In the genomic region with DNA sequence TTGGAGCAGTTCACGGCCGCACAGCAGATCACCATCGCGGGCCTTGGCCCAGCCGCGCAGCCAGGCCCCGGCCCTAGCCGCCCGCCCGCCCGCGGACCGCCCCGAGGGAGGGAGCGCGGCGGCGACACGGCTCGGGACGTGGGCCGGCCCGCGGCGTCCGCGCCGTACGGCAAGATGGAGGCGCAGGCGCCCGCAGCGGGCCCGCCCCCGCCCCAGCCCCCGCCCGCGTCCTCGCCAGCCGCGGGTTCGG, we compare ENCODE assay signal across 8 cellular contexts. TPM values are rescaled to one million over a fixed set of nuclear protein-coding genes. Genes with fewer than 3 reads are reported as not detected.
DNase-seq lines count a peak whose midpoint lies in the region; ATAC-seq, FAIRE-seq and TF ChIP-seq lines count a peak whose summit lies in the region.

A gene with protein sequence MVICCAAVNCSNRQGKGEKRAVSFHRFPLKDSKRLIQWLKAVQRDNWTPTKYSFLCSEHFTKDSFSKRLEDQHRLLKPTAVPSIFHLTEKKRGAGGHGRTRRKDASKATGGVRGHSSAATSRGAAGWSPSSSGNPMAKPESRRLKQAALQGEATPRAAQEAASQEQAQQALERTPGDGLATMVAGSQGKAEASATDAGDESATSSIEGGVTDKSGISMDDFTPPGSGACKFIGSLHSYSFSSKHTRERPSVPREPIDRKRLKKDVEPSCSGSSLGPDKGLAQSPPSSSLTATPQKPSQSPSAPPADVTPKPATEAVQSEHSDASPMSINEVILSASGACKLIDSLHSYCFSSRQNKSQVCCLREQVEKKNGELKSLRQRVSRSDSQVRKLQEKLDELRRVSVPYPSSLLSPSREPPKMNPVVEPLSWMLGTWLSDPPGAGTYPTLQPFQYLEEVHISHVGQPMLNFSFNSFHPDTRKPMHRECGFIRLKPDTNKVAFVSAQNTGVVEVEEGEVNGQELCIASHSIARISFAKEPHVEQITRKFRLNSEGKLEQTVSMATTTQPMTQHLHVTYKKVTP (minus strand): TSS at position 176 of the 250 bp plus-strand sequence. CDS start 141 bp downstream, at position 35.

- H3K9me3 Mint-ChIP-seq in immature natural killer cell: no peaks in the 10 kb centered on the region

- H3K36me3 ChIP-seq in Panc1 (ENCODE audit: control insufficient read depth, insufficient read depth, low read length) (peaks cover 3% of the 10 kb centered on the region; the same call in 1 of the 2 replicates), body of pancreas (replicated peaks in 1 of 2; ENCODE audit: insufficient read depth in 1 of 2, low read depth in 2 of 2) (peaks cover 0 to 10% of the 10 kb centered on the region in 2 donors)

- POLR2A ChIA-PET in Panc1 (lab: Charles Lee): interaction anchor here (0.6 to 1.1 kb wide), 2 partner anchors 24 to 549 kb away, joined by 3 to 7 read pairs; no protein-coding TSS in a partner anchor

- peak; percentile 79 for DNase-seq in GM18507 (ENCODE audit: extremely low spot score, insufficient read length, low read depth)
- DNase-seq in Panc1 (ENCODE audit: low read depth, low spot score): no peak
- DNase-seq in body of pancreas: peak; percentile 60 to 71 (median 65)
- peak in 1 of 3 donors; percentile 74 for DNase-seq in immature natural killer cell
- peak; percentile 75 for DNase-seq in stimulated activated CD4-positive, alpha-beta T cell treated with anti-CD3 and anti-CD28 coated beads, Interleukin-15, amount 100 ng/mL, for 24 hours
- no peak for DNase-seq in stimulated activated naive CD4-positive, alpha-beta T cell treated with Interleukin-2 at 50 U/mL for 16 hours (lab: John Stamatoyannopoulos, UW)

- intact Hi-C loops in Panc1 (cut with micrococcal nuclease; ENCODE audit: unreplicated experiment) (no loop called here), body of pancreas (cut with DNase I) (no loop called here)

- peak within 1 kb of the TSS; percentile 65 to 82 for H3K4me3 ChIP-seq in Panc1 (ENCODE audit: low read depth in 2 of 2, low read length in 2 of 2)
- peak within 1 kb of the TSS; percentile 78 to 90 for H3K4me3 ChIP-seq in body of pancreas

- no TSS peak for BruUV-seq in Panc1 (replicated peaks; lab: Mats Ljungman, UMichigan)

- H3K27me3 Mint-ChIP-seq in immature natural killer cell (ENCODE audit: low read depth in 3 of 3): peaks cover 2 to 8% (median 3%) of the 10 kb centered on the region in 3 donors

- peak within 1 kb of the TSS; percentile 69 to 98 (median 90) for H3K27ac Mint-ChIP-seq in immature natural killer cell

- TF ChIP-seq POLR2A in body of pancreas (IDR thresholded peaks at IDR 0.05): no peak

- CTCF ChIA-PET in Panc1 (lab: Charles Lee): no interaction called here

- H3K4me3 Mint-ChIP-seq in immature natural killer cell: peak within 1 kb of the TSS; percentile 89 to 98 (median 91)

- no peaks in the 10 kb centered on the region for H3K27me3 ChIP-seq in Panc1 (ENCODE audit: control insufficient read depth, insufficient read depth, low read length)
- H3K27me3 ChIP-seq in body of pancreas: no peaks in the 10 kb centered on the region

- H3K36me3 Mint-ChIP-seq in immature natural killer cell: peaks cover 0 to 12% (median 0%) of the 10 kb centered on the region in 3 donors

- FAIRE-seq in GM18507 (lab: Jason Lieb, UNC): no peak

- ATAC-seq in HG02884 (IDR thresholded peaks at IDR 0.05; ENCODE audit: unreplicated experiment) (peak; percentile 47), Panc1 (peak; percentile 88), body of pancreas (peak; percentile 83)

- in situ Hi-C loops in Panc1 (cut with HindIII; ENCODE audit: low pct_unique_long_range_greater_than_20kb, low sequenced_read_pairs): no loop called here

- H3K4me1 ChIP-seq in Panc1 (ENCODE audit: control insufficient read depth, insufficient read depth, low read length) (peaks cover 11% of the 10 kb centered on the region), body of pancreas (peaks cover 34% of the 10 kb centered on the region)

- TF ChIP-seq CTCF in 22Rv1 (IDR thresholded peaks at IDR 0.05): no peak
- no peak for TF ChIP-seq CTCF in Panc1 (IDR thresholded peaks at IDR 0.05)
- TF ChIP-seq CTCF in body of pancreas (IDR thresholded peaks at IDR 0.05): no peak

- WGBS in body of pancreas, 2 donors: 1% methylated on average over 24 of the region's 42 CpGs; no CpG with 5 or more reads in 1 of the 2 donors

- H3K27ac ChIP-seq in 22Rv1 (peak within 1 kb of the TSS; percentile 94), Panc1 (ENCODE audit: low read length) (peak within 1 kb of the TSS; percentile 92), body of pancreas (peak within 1 kb of the TSS; percentile 94 to 99 (median 98))

- peaks cover 44 to 48% of the 10 kb centered on the region in 2 donors for H3K4me1 Mint-ChIP-seq in immature natural killer cell

- H3K9me3 ChIP-seq in Panc1 (ENCODE audit: control insufficient read depth, insufficient read depth, low read depth, low read length) (peaks cover 5% of the 10 kb centered on the region; the same call in 1 of the 2 replicates), body of pancreas (no peaks in the 10 kb centered on the region)

RNA-seq across cellular contexts. Expression of the gene that starts here (rescaled TPM):
- total RNA-seq in Panc1 (2021; ENCODE audit: unreplicated experiment) (77.9 TPM), body of pancreas (10 to 100 TPM; 44.4 to 59.0 TPM)
- 127 TPM for polyA plus RNA-seq in Panc1 (2012; ENCODE audit: insufficient read length)
- polyA plus RNA-seq in immature natural killer cell: 10 to 100 TPM; 20.0 to 39.5 (median 29.4) TPM

Comparison
In these comparisons a context has a peak if more than half of its experiments do, and no peak if none do; other contexts are left out.
1. DNase-seq: peak in GM18507 (single experiment), body of pancreas (4 of 4) and stimulated activated CD4-positive, alpha-beta T cell treated with anti-CD3 and anti-CD28 coated beads, Interleukin-15, amount 100 ng/mL, for 24 hours (single experiment); none in Panc1 (single experiment) and stimulated activated naive CD4-positive, alpha-beta T cell treated with Interleukin-2 at 50 U/mL for 16 hours (single experiment).
2. Peak in every context shown above with its lines, with median percentiles within 50 percentile points of each other: H3K27ac ChIP-seq and ATAC-seq.